ENCODE assay signal across 15 cellular contexts in genomic region chr16:75097191-75097761, GRCh38. TPM values are rescaled to one million over a fixed set of nuclear protein-coding genes. Genes with fewer than 3 reads are reported as not detected.
DNase-seq lines count a peak whose midpoint lies in the region; ATAC-seq and TF ChIP-seq lines count a peak whose summit lies in the region.
"Had no signal": no experiment of that assay in that cellular context is flagged by ENCODE, and none has a peak within 500 bp of the region (broad histone marks: within the 10 kb centered on the region; RNA-seq: fewer than 3 reads in every experiment).

No MANE protein-coding gene starts in this region.

- H4K20me1 ChIP-seq in BLaER1 = peaks cover 100% of the 10 kb centered on the region

- TF ChIP-seq CTCF in CD4-positive, alpha-beta T cell (IDR thresholded peaks at IDR 0.05) = no peak
- TF ChIP-seq CTCF in GM10266 (IDR thresholded peaks at IDR 0.05; ENCODE audit: control insufficient read depth, insufficient read depth, low read depth, missing control alignments) = no peak

- H3K27ac Mint-ChIP-seq in CD4-positive, alpha-beta T cell = peak overlapping the region; percentile 80
- peak overlapping the region; percentile 89 for H3K27ac Mint-ChIP-seq in activated naive CD8-positive, alpha-beta T cell treated with anti-CD3 and anti-CD28 coated beads, Interleukin-2, amount 50 U/mL, for 24 hours
- H3K27ac Mint-ChIP-seq in naive thymus-derived CD4-positive, alpha-beta T cell = peak overlapping the region in 5 of 9 donors; percentile 38 to 88 (median 75)
- no peak overlapping the region for H3K27ac Mint-ChIP-seq in T-cell

- no peaks in the 10 kb centered on the region for H3K9me3 ChIP-seq in BLaER1
- no peaks in the 10 kb centered on the region for H3K9me3 ChIP-seq in CD4-positive, alpha-beta T cell (ENCODE audit: control insufficient read depth, low read length)
- H3K9me3 ChIP-seq in naive thymus-derived CD4-positive, alpha-beta T cell (ENCODE audit: control insufficient read depth in 2 of 3, low read length in 3 of 3) = no peaks in the 10 kb centered on the region

- no peaks in the 10 kb centered on the region for H3K27me3 ChIP-seq in BLaER1
- no peaks in the 10 kb centered on the region for H3K27me3 ChIP-seq in CD4-positive, alpha-beta T cell (ENCODE audit: control insufficient read depth, insufficient read depth, low read length)
- H3K27me3 ChIP-seq in naive thymus-derived CD4-positive, alpha-beta T cell (ENCODE audit: control insufficient read depth in 2 of 2, insufficient read depth in 2 of 2, low read length in 2 of 2) = no peaks in the 10 kb centered on the region

- H3K36me3 ChIP-seq in BLaER1 = peaks cover 67% of the 10 kb centered on the region
- no peaks in the 10 kb centered on the region for H3K36me3 ChIP-seq in naive thymus-derived CD4-positive, alpha-beta T cell (ENCODE audit: control insufficient read depth in 2 of 3, insufficient read depth in 3 of 3, low read length in 3 of 3)

- peak overlapping the region; percentile 51 for H3K9ac ChIP-seq in BLaER1

- H3K27ac ChIP-seq in BLaER1 = peak overlapping the region; percentile 88
- H3K27ac ChIP-seq in CD4-positive, alpha-beta T cell (ENCODE audit: low read depth, low read length) = no peak overlapping the region
- no peak overlapping the region for H3K27ac ChIP-seq in naive thymus-derived CD4-positive, alpha-beta T cell (ENCODE audit: low read depth, low read length)

- no peaks in the 10 kb centered on the region for H3K27me3 Mint-ChIP-seq in CD4-positive, alpha-beta T cell
- H3K27me3 Mint-ChIP-seq in activated naive CD8-positive, alpha-beta T cell treated with anti-CD3 and anti-CD28 coated beads, Interleukin-2, amount 50 U/mL, for 24 hours = no peaks in the 10 kb centered on the region
- no peaks in the 10 kb centered on the region for H3K27me3 Mint-ChIP-seq in naive thymus-derived CD4-positive, alpha-beta T cell
- H3K27me3 Mint-ChIP-seq in T-cell = no peaks in the 10 kb centered on the region
- H3K27me3 Mint-ChIP-seq: activated CD8-positive, alpha-beta memory T cell treated with anti-CD3 and anti-CD28 coated beads, Interleukin-2, amount 10 ng/mL, durations not matched to agents 7 days and 5 days had no signal

- peaks cover 46% of the 10 kb centered on the region for H3K4me1 Mint-ChIP-seq in CD4-positive, alpha-beta T cell (ENCODE audit: low read depth)
- peaks cover 64% of the 10 kb centered on the region for H3K4me1 Mint-ChIP-seq in activated naive CD8-positive, alpha-beta T cell treated with anti-CD3 and anti-CD28 coated beads, Interleukin-2, amount 50 U/mL, for 24 hours
- H3K4me1 Mint-ChIP-seq in naive thymus-derived CD4-positive, alpha-beta T cell = peaks cover 15 to 64% (median 31%) of the 10 kb centered on the region in 7 donors
- peaks cover 29 to 46% (median 45%) of the 10 kb centered on the region in 3 donors for H3K4me1 Mint-ChIP-seq in T-cell

- H3K4me3 ChIP-seq in BLaER1 = 0 out of 2 replicates have a peak overlapping the region, but pooled peaks have one; percentile 12
- no peak overlapping the region for H3K4me3 ChIP-seq in naive thymus-derived CD4-positive, alpha-beta T cell (ENCODE audit: low read length)
- H3K4me3 ChIP-seq: smooth muscle cell had no signal

- no peaks in the 10 kb centered on the region for H3K9me3 Mint-ChIP-seq in CD4-positive, alpha-beta T cell
- H3K9me3 Mint-ChIP-seq in activated naive CD8-positive, alpha-beta T cell treated with anti-CD3 and anti-CD28 coated beads, Interleukin-2, amount 50 U/mL, for 24 hours = no peaks in the 10 kb centered on the region
- no peaks in the 10 kb centered on the region for H3K9me3 Mint-ChIP-seq in naive thymus-derived CD4-positive, alpha-beta T cell
- no peaks in the 10 kb centered on the region for H3K9me3 Mint-ChIP-seq in T-cell
- H3K9me3 Mint-ChIP-seq: immature natural killer cell had no signal

- no peak overlapping the region for H3K4me3 Mint-ChIP-seq in CD4-positive, alpha-beta T cell
- peak overlapping the region; percentile 49 for H3K4me3 Mint-ChIP-seq in activated naive CD8-positive, alpha-beta T cell treated with anti-CD3 and anti-CD28 coated beads, Interleukin-2, amount 50 U/mL, for 24 hours
- no peak overlapping the region for H3K4me3 Mint-ChIP-seq in naive thymus-derived CD4-positive, alpha-beta T cell
- no peak overlapping the region for H3K4me3 Mint-ChIP-seq in T-cell
- H3K4me3 Mint-ChIP-seq: immature natural killer cell had no signal

- H3K4me1 ChIP-seq in BLaER1 = peaks cover 100% of the 10 kb centered on the region
- H3K4me1 ChIP-seq in naive thymus-derived CD4-positive, alpha-beta T cell (ENCODE audit: control insufficient read depth in 2 of 2, insufficient read depth in 2 of 2, low read length in 2 of 2) = peaks cover 29 to 33% of the 10 kb centered on the region in 2 donors

- CTCF ChIA-PET in CD4-positive, alpha-beta T cell (lab: Charles Lee) = interaction anchor here (1.2 to 4.3 kb wide), 3 partner anchors 14 to 99 kb away, joined by 3 to 35 read pairs (median 3); partner anchors contain the start of gene ZNRF1
- CTCF ChIA-PET in naive thymus-derived CD4-positive, alpha-beta T cell (lab: Charles Lee) = interaction anchor here (1.1 kb wide), 1 partner anchor 14 kb away, joined by 5 read pairs; no protein-coding TSS in a partner anchor
- CTCF ChIA-PET in T-cell (lab: Charles Lee) = interaction anchor here (0.8 to 2.0 kb wide), 3 partner anchors 14 kb away, joined by 4 to 12 read pairs (median 4); no protein-coding TSS in a partner anchor

- intact Hi-C loops in CD4-positive, alpha-beta T cell (cut with DNase I, micrococcal nuclease) = loop anchor here in 1 of 2 experiments (2.0 kb wide), 1 partner anchor 20 kb away; no protein-coding TSS in a partner anchor
- intact Hi-C loops in naive thymus-derived CD4-positive, alpha-beta T cell (cut with micrococcal nuclease) = no loop called here

- DNase-seq in CD4-positive, alpha-beta T cell = no peak
- DNase-seq in activated naive CD8-positive, alpha-beta T cell treated with anti-CD3 and anti-CD28 coated beads, Interleukin-2, amount 50 U/mL, for 24 hours = no peak
- DNase-seq in naive thymus-derived CD4-positive, alpha-beta T cell = no peak
- DNase-seq in GM10266 (ENCODE audit: extremely low spot score) (no peak), T-cell (no peak)
- DNase-seq: activated CD8-positive, alpha-beta memory T cell treated with anti-CD3 and anti-CD28 coated beads, Interleukin-2, amount 10 ng/mL, durations not matched to agents 7 days and 5 days; central memory CD4-positive, alpha-beta T cell; immature natural killer cell; KG1; NCI-H2227 treated with DMSO at 0.1 percent for 48 hours; stimulated activated naive CD4-positive, alpha-beta T cell had no signal

- ATAC-seq in CD4-positive, alpha-beta T cell (ENCODE audit: poor library complexity) = no peak
- no peak for ATAC-seq in activated naive CD8-positive, alpha-beta T cell treated with anti-CD3 and anti-CD28 coated beads, Interleukin-2, amount 50 U/mL, for 24 hours
- no peak for ATAC-seq in naive thymus-derived CD4-positive, alpha-beta T cell
- ATAC-seq in GM18870 (IDR thresholded peaks at IDR 0.05; ENCODE audit: unreplicated experiment) (no peak), GM18517 (IDR thresholded peaks at IDR 0.05; ENCODE audit: unreplicated experiment) (no peak), T-cell (replicated peaks in 1 of 4) (no peak)
- ATAC-seq: activated CD8-positive, alpha-beta memory T cell treated with anti-CD3 and anti-CD28 coated beads, Interleukin-2, amount 10 ng/mL, durations not matched to agents 7 days and 5 days had no signal

- H3K4me2 ChIP-seq in BLaER1 = peak overlapping the region; percentile 89
- H3K4me2 ChIP-seq: smooth muscle cell had no signal

- no peaks in the 10 kb centered on the region for H3K36me3 Mint-ChIP-seq in CD4-positive, alpha-beta T cell (ENCODE audit: low read depth)
- H3K36me3 Mint-ChIP-seq in activated naive CD8-positive, alpha-beta T cell treated with anti-CD3 and anti-CD28 coated beads, Interleukin-2, amount 50 U/mL, for 24 hours (ENCODE audit: low read depth) = no peaks in the 10 kb centered on the region
- H3K36me3 Mint-ChIP-seq in naive thymus-derived CD4-positive, alpha-beta T cell = no peaks in the 10 kb centered on the region
- no peaks in the 10 kb centered on the region for H3K36me3 Mint-ChIP-seq in T-cell
- H3K36me3 Mint-ChIP-seq: immature natural killer cell had no signal

- POLR2A ChIA-PET in CD4-positive, alpha-beta T cell (lab: Charles Lee) = interaction anchor here (1.2 to 6.2 kb wide), 3 partner anchors 13 to 32 kb away, joined by 3 to 35 read pairs (median 6); no protein-coding TSS in a partner anchor
- POLR2A ChIA-PET in naive thymus-derived CD4-positive, alpha-beta T cell (lab: Charles Lee) = no interaction called here
- POLR2A ChIA-PET in T-cell (lab: Charles Lee) = interaction anchor here in 1 of 2 donors (0.6 kb wide), 1 partner anchor 11 kb away, joined by 4 read pairs; no protein-coding TSS in a partner anchor

RNA-seq across cellular contexts. Expression of gene LDHD, which starts 19.3 kb away (rescaled TPM):
- total RNA-seq in CD4-positive, alpha-beta T cell = not detected
- 1 to 10 TPM in 1 of 5 experiments, under 1 TPM in 4; 0.31 to 2.7 (median 0.40) TPM for total RNA-seq in naive thymus-derived CD4-positive, alpha-beta T cell
- polyA plus RNA-seq in naive thymus-derived CD4-positive, alpha-beta T cell = under 1 TPM in 1 of 2 donors, not detected in 1; 0.51 TPM
- under 1 TPM in 3 of 5 donors, not detected in 2; 0.13 to 0.47 (median 0.26) TPM for total RNA-seq in T-cell
- total RNA-seq: activated CD8-positive, alpha-beta memory T cell treated with anti-CD3 and anti-CD28 coated beads, Interleukin-2, amount 10 ng/mL, durations not matched to agents 7 days and 5 days had no signal

RNA-seq across cellular contexts. Expression of gene ZFP1, which starts 51.0 kb away (rescaled TPM):
- 1 to 10 TPM; 6.2 to 7.5 TPM for total RNA-seq in CD4-positive, alpha-beta T cell
- total RNA-seq in naive thymus-derived CD4-positive, alpha-beta T cell = 10 to 100 TPM in 3 of 5 experiments, 1 to 10 TPM in 2; 8.6 to 13.4 (median 10.1) TPM
- 10 to 100 TPM; 20.5 to 22.5 TPM for polyA plus RNA-seq in naive thymus-derived CD4-positive, alpha-beta T cell
- total RNA-seq in T-cell = 10 to 100 TPM; 10.1 to 15.6 (median 14.4) TPM

Comparison
In these comparisons a context has a peak if more than half of its experiments do, and no peak if none do; other contexts are left out.
1. H3K27ac Mint-ChIP-seq: peak in CD4-positive, alpha-beta T cell (single experiment), activated naive CD8-positive, alpha-beta T cell treated with anti-CD3 and anti-CD28 coated beads, Interleukin-2, amount 50 U/mL, for 24 hours (single experiment) and naive thymus-derived CD4-positive, alpha-beta T cell (5 of 9); none in T-cell (0 of 2).